ENCODE assay signal across 1 cellular context in genomic region chr3:120323761-120324160, GRCh38. TPM values are rescaled to one million over a fixed set of nuclear protein-coding genes. Genes with fewer than 3 reads are reported as not detected.
"Had no signal": no experiment of that assay in that cellular context is flagged by ENCODE, and none has a peak within 500 bp of the region (broad histone marks: within the 10 kb centered on the region; RNA-seq: fewer than 3 reads in every experiment).

No MANE protein-coding gene starts in this region.

RNA-seq across cellular contexts. Expression of gene GPR156, which starts 38.7 kb away (rescaled TPM):
- total RNA-seq: right lobe of liver had no signal
